1 cellular context compared by ENCODE assay signal in the genomic region with DNA sequence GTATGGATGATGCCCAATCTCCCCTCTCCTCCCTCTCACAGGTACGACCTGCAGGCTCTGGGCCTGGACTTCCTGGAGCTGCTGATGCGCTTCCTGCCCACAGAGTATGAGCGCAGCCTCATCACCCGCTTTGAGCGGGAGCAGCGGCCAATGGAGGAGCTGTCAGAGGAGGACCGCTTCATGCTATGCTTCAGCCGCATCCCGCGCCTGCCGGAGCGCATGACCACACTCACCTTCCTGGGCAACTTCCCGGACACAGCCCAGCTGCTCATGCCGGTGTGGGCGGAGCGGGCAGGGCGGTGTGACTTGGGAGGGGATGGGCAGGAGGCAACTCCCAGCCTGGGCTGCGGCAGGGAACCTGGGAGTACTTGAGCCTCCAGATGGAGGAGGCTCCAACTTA.
TF ChIP-seq lines count a peak whose summit lies in the region.

No MANE protein-coding gene starts in this region.

TF ChIP-seq in H1, 55 proteins besides CTCF, POLR2A, EP300 and RAD21:
- TF ChIP-seq, protein P1, sequence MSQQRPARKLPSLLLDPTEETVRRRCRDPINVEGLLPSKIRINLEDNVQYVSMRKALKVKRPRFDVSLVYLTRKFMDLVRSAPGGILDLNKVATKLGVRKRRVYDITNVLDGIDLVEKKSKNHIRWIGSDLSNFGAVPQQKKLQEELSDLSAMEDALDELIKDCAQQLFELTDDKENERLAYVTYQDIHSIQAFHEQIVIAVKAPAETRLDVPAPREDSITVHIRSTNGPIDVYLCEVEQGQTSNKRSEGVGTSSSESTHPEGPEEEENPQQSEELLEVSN (IDR thresholded peaks at IDR 0.05) = peak; percentile 62
- TF ChIP-seq KDM1A (IDR thresholded peaks at IDR 0.05; ENCODE audit: borderline replicate concordance, low read length) = no peak
